In genomic region chr7:84425702-84426259, GRCh38 we compare ENCODE assay signal across 21 cellular contexts.
"Had no signal": no experiment of that assay in that cellular context is flagged by ENCODE, and none has a peak within 500 bp of the region (broad histone marks: within the 10 kb centered on the region; RNA-seq: fewer than 3 reads in every experiment).

No MANE protein-coding gene starts in this region.

- H3K4me1 Mint-ChIP-seq: activated B cell treated with CpG ODN at 0.5 μM for 24 hours; activated CD4-positive, alpha-beta memory T cell treated with anti-CD3 and anti-CD28 coated beads, Interleukin-2, amount 10 ng/mL, durations not matched to agents 7 days and 5 days; T-cell had no signal

- DNase-seq: activated B cell treated with CpG ODN at 0.5 μM for 24 hours; activated CD4-positive, alpha-beta memory T cell treated with anti-CD3 and anti-CD28 coated beads, Interleukin-2, amount 10 ng/mL, durations not matched to agents 7 days and 5 days; activated CD4-positive, alpha-beta T cell treated with anti-CD3 and anti-CD28 coated beads for 1 hour; activated CD4-positive, alpha-beta T cell treated with anti-CD3 and anti-CD28 coated beads, Interleukin-2, amount 50 U/mL, for 1 hour; activated gamma-delta T cell treated with Interleukin-2 at 50 U/mL for 16 hours; activated naive CD4-positive, alpha-beta T cell treated with anti-CD3 and anti-CD28 coated beads, Interleukin-2, amount 50 U/mL, for 16 hours; activated T-cell treated with anti-CD3 and anti-CD28 coated beads, Interleukin-2, amount 50 U/mL, for 24 hours; brain microvascular endothelial cell; MG63; NCI-H1048; NCI-H146; NCI-H187 treated with DMSO at 0.1 percent for 48 hours; NCI-H345; NCI-H510A; NCI-H526 treated with DMSO at 0.1 percent for 48 hours; NK-92 treated with Interleukin-12 subunit alpha and Interleukin-12 subunit beta, amount 100 ng/mL, for 24 hours; PC-9; SHP77 treated with DMSO at 0.1 percent for 48 hours; T-cell; T1000 had no signal

- H3K36me3 Mint-ChIP-seq: T-cell had no signal

- H3K27me3 Mint-ChIP-seq: activated B cell treated with CpG ODN at 0.5 μM for 24 hours; activated CD4-positive, alpha-beta memory T cell treated with anti-CD3 and anti-CD28 coated beads, Interleukin-2, amount 10 ng/mL, durations not matched to agents 7 days and 5 days; activated T-cell treated with anti-CD3 and anti-CD28 coated beads, Interleukin-2, amount 50 U/mL, for 24 hours; T-cell had no signal

- H3K27ac Mint-ChIP-seq: activated B cell treated with CpG ODN at 0.5 μM for 24 hours; activated CD4-positive, alpha-beta memory T cell treated with anti-CD3 and anti-CD28 coated beads, Interleukin-2, amount 10 ng/mL, durations not matched to agents 7 days and 5 days; activated T-cell treated with anti-CD3 and anti-CD28 coated beads, Interleukin-2, amount 50 U/mL, for 24 hours; activated T-helper 2 cell treated with anti-CD3 and anti-CD28 coated beads, Interferon-gamma antibody, Interleukin-2, Interleukin-4, amounts not matched to agents 10 μg/mL and 5 μg/mL and 100 μg/mL, durations not matched to agents 14 hours and 24 hours and 36 hours; T-cell had no signal

- H3K9me3 Mint-ChIP-seq: activated CD4-positive, alpha-beta memory T cell treated with anti-CD3 and anti-CD28 coated beads, Interleukin-2, amount 10 ng/mL, durations not matched to agents 7 days and 5 days; activated T-helper 2 cell treated with anti-CD3 and anti-CD28 coated beads, Interferon-gamma antibody, Interleukin-2, Interleukin-4, amounts not matched to agents 10 μg/mL and 5 μg/mL and 100 μg/mL, durations not matched to agents 14 hours and 24 hours and 36 hours had no signal

- ATAC-seq: T-cell had no signal

- H3K4me3 Mint-ChIP-seq: activated B cell treated with CpG ODN at 0.5 μM for 24 hours; activated CD4-positive, alpha-beta memory T cell treated with anti-CD3 and anti-CD28 coated beads, Interleukin-2, amount 10 ng/mL, durations not matched to agents 7 days and 5 days; activated T-cell treated with anti-CD3 and anti-CD28 coated beads, Interleukin-2, amount 50 U/mL, for 24 hours; T-cell had no signal
